ENCODE assay signal across 19 cellular contexts in the genomic region with DNA sequence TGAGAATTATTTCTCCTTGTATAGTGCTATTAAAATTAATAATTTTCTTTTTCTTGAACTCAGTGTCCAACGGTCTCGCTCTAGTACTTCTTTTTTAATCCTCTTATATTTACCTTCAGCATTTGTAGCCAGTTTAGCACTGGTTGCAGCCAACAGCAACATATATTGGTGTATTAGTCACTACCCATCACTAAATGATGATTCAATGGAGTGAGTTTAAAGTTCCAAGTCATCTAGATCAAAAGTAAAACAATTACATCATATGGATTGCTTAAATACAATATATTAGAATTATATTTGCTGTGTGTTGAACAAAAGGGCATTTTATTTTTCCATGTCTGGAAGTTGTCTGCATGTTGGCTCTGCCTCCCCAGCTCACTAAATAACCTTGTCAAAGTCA.
DNase-seq lines count a peak whose midpoint lies in the region; ATAC-seq and TF ChIP-seq lines count a peak whose summit lies in the region.
"Had no signal": no experiment of that assay in that cellular context is flagged by ENCODE, and none has a peak within 500 bp of the region (broad histone marks: within the 10 kb centered on the region; RNA-seq: fewer than 3 reads in every experiment).

No MANE protein-coding gene starts in this region.

- no peaks in the 10 kb centered on the region for H3K9me3 ChIP-seq in MG63
- H3K9me3 ChIP-seq in mammary epithelial cell (replicated peaks; ENCODE audit: insufficient read depth, low read length), result no peaks in the 10 kb centered on the region
- H3K9me3 ChIP-seq: A549, left ventricle myocardium inferior had no signal

- ATAC-seq in HG02884 (IDR thresholded peaks at IDR 0.05; ENCODE audit: unreplicated experiment), result no peak
- no peak for ATAC-seq in activated CD4-positive, CD25-positive, alpha-beta regulatory T cell treated with anti-CD3 and anti-CD28 coated beads, Interleukin-2, amount 50 U/mL, for 24 hours
- no peak for ATAC-seq in GM18520 (IDR thresholded peaks at IDR 0.05; ENCODE audit: unreplicated experiment)
- ATAC-seq: A549; right cardiac atrium; stimulated activated naive CD8-positive, alpha-beta T cell treated with anti-CD3 and anti-CD28 coated beads, Interleukin-15, Interleukin-2, amounts not matched to agents 100 U/mL and 50 U/mL, for 24 hours had no signal

- no peak overlapping the region for H3K4me2 ChIP-seq in mammary epithelial cell (ENCODE audit: insufficient read depth, low read depth, low read length)
- H3K4me2 ChIP-seq: A549 had no signal

- no peaks in the 10 kb centered on the region for H4K20me1 ChIP-seq in mammary epithelial cell (ENCODE audit: insufficient read depth, low read length)

- H3K27me3 ChIP-seq in MG63, result no peaks in the 10 kb centered on the region
- H3K27me3 ChIP-seq in mammary epithelial cell (ENCODE audit: insufficient read depth, low read length), result no peaks in the 10 kb centered on the region

- dilution Hi-C loops in mammary epithelial cell (cut with HindIII; ENCODE audit: low sequenced_read_pairs), result no loop called here

- no peak overlapping the region for H3K27ac ChIP-seq in mammary epithelial cell (ENCODE audit: insufficient read depth, low read depth, low read length)
- H3K27ac ChIP-seq: A549, left ventricle myocardium inferior had no signal

- in situ Hi-C loops in mammary epithelial cell (cut with MboI; ENCODE audit: low sequenced_read_pairs in 2 of 2), result no loop called here

- CTCF ChIA-PET in mammary epithelial cell (lab: Charles Lee; ENCODE audit: low non-redundant PET), result no interaction called here

- intact Hi-C loops in mammary epithelial cell (cut with micrococcal nuclease) (no loop called here), posterior vena cava (cut with DNase I) (no loop called here)

- BruUV-seq in mammary epithelial cell (replicated peaks; lab: Mats Ljungman, UMichigan), result no TSS peak

- H3K36me3 ChIP-seq in MG63, result no peaks in the 10 kb centered on the region
- no peaks in the 10 kb centered on the region for H3K36me3 ChIP-seq in mammary epithelial cell (ENCODE audit: insufficient read depth, low read length)
- H3K36me3 ChIP-seq: left ventricle myocardium inferior had no signal

- WGBS in mammary epithelial cell (ENCODE audit: low coverage, missing lambda C conversion rate), result 55% methylated on average over 2 of the region's 2 CpGs

- H2AFZ ChIP-seq in mammary epithelial cell (ENCODE audit: low read depth, low read length), result no peak overlapping the region

- H3K79me2 ChIP-seq in mammary epithelial cell (ENCODE audit: insufficient read depth, low read length), result no peaks in the 10 kb centered on the region

- TF ChIP-seq CTCF in mammary epithelial cell (conservative IDR thresholded peaks at IDR 0.05 in 1 of 2, IDR thresholded peaks at IDR 0.05 in 1 of 2; ENCODE audit: extremely low read depth in 1 of 2, insufficient read depth in 1 of 2, low read depth in 1 of 2, low read length in 2 of 2), result no peak

- DNase-seq in A172 (ENCODE audit: low spot score) (peak; percentile 10), MG63 (peak; percentile 39), mammary epithelial cell (peak; percentile 69), fibroblast of the conjunctiva (ENCODE audit: low read depth) (peak; percentile 62), posterior vena cava (ENCODE audit: low spot score) (no peak)
- DNase-seq: activated CD4-positive, alpha-beta T cell treated with anti-CD3 and anti-CD28 coated beads for 1 hour; activated naive CD8-positive, alpha-beta T cell treated with anti-CD3 and anti-CD28 coated beads, Interleukin-2, amount 10 ng/mL, durations not matched to agents 7 days and 5 days; central memory CD4-positive, alpha-beta T cell; DMS153; effector CD8-positive, alpha-beta T cell; left ventricle myocardium inferior; NCI-H2029; NCI-H510A treated with DMSO at 0.1 percent for 48 hours; right cardiac atrium; stimulated activated naive CD8-positive, alpha-beta T cell treated with anti-CD3 and anti-CD28 coated beads, Interleukin-15, Interleukin-2, amounts not matched to agents 100 U/mL and 50 U/mL, for 24 hours had no signal

- H3K4me1 ChIP-seq in mammary epithelial cell (ENCODE audit: insufficient read depth, low read length), result peaks cover 27% of the 10 kb centered on the region
- H3K4me1 ChIP-seq: A549, left ventricle myocardium inferior had no signal

- H3K4me3 ChIP-seq in MG63 (no peak overlapping the region), mammary epithelial cell (replicated peaks in 1 of 3; ENCODE audit: insufficient read depth in 1 of 3, low read depth in 2 of 3, low read length in 3 of 3) (no peak overlapping the region)
- H3K4me3 ChIP-seq: A549, left ventricle myocardium inferior had no signal

- H3K9ac ChIP-seq in mammary epithelial cell (ENCODE audit: insufficient read depth, low read length), result no peak overlapping the region
